8 cellular contexts compared by ENCODE assay signal in genomic region chr12:120116443-120116791, GRCh38. TPM values are rescaled to one million over a fixed set of nuclear protein-coding genes. Genes with fewer than 3 reads are reported as not detected.
DNase-seq lines count a peak whose midpoint lies in the region; ATAC-seq, FAIRE-seq and TF ChIP-seq lines count a peak whose summit lies in the region.

RAB35 (minus strand) TSS chr12:120116753; CDS start chr12:120116650, 103 bp downstream.

- H3K4me2 ChIP-seq in OCI-LY3 (ENCODE audit: low read length) (peak within 1 kb of the TSS; percentile 96), endothelial cell of umbilical vein (ENCODE audit: insufficient read depth, low read length) (peak within 1 kb of the TSS; percentile 60)

- peak; percentile 77 for FAIRE-seq in endothelial cell of umbilical vein (lab: Jason Lieb, UNC)

- no peaks in the 10 kb centered on the region; the same call in 1 of the 2 replicates for H3K9me3 ChIP-seq in OCI-LY3 (ENCODE audit: insufficient read depth, low read length)
- no peaks in the 10 kb centered on the region for H3K9me3 ChIP-seq in endothelial cell of umbilical vein (replicated peaks; ENCODE audit: control insufficient read depth, insufficient read depth, low read length)

- H3K27me3 ChIP-seq in OCI-LY3 (ENCODE audit: low read depth, low read length) (no peaks in the 10 kb centered on the region), endothelial cell of umbilical vein (ENCODE audit: control insufficient read depth in 2 of 2, insufficient read depth in 2 of 2, low read length in 2 of 2) (no peaks in the 10 kb centered on the region)

- ATAC-seq in GM19351 (IDR thresholded peaks at IDR 0.05; ENCODE audit: unreplicated experiment) (peak; percentile 12), HG03175 (IDR thresholded peaks at IDR 0.05; ENCODE audit: unreplicated experiment) (no peak), HG03442 (IDR thresholded peaks at IDR 0.05; ENCODE audit: unreplicated experiment) (no peak)
- peak in 1 of 2 donors; percentile 81 for ATAC-seq in naive thymus-derived CD8-positive, alpha-beta T cell

- CTCF ChIA-PET in endothelial cell of umbilical vein (lab: Charles Lee): interaction anchor here (1.6 to 3.8 kb wide), 3 partner anchors 11 to 85 kb away, joined by 6 to 20 read pairs (median 7); partner anchors contain the start of gene RPLP0

- H3K4me3 Mint-ChIP-seq in naive thymus-derived CD8-positive, alpha-beta T cell: peak within 1 kb of the TSS; percentile 70 to 97 (median 91)

- dilution Hi-C loops in endothelial cell of umbilical vein (cut with MboI; ENCODE audit: extremely low pct_ligation_motif_present, low sequenced_read_pairs): no loop called here

- peaks cover 39 to 80% (median 76%) of the 10 kb centered on the region in 4 donors for H3K4me1 Mint-ChIP-seq in naive thymus-derived CD8-positive, alpha-beta T cell

- intact Hi-C loops in endothelial cell of umbilical vein (cut with micrococcal nuclease): loop anchor here (1.0 kb wide), 2 partner anchors 29 to 85 kb away; partner anchors contain the start of gene RPLP0

- TF ChIP-seq CTCF in OCI-LY3 (IDR thresholded peaks at IDR 0.05; ENCODE audit: low read depth, low read length) (no peak), endothelial cell of umbilical vein (IDR thresholded peaks at IDR 0.05; ENCODE audit: extremely low read depth in 1 of 2, insufficient read depth in 1 of 2, low read depth in 1 of 2, low read length in 2 of 2) (no peak)

- no peak for DNase-seq in endothelial cell of umbilical vein (ENCODE audit: low read depth, low spot score)
- no peak for DNase-seq in naive thymus-derived CD8-positive, alpha-beta T cell
- DNase-seq in iPS-NIHi7 (ENCODE audit: extremely low spot score): no peak
- DNase-seq in C1 segment of cervical spinal cord (lab: John Stamatoyannopoulos, UW): no peak

- no peaks in the 10 kb centered on the region for H3K27me3 Mint-ChIP-seq in naive thymus-derived CD8-positive, alpha-beta T cell

- no peak for TF ChIP-seq POLR2A in endothelial cell of umbilical vein (IDR thresholded peaks at IDR 0.05; ENCODE audit: low read depth, low read length)

- H4K20me1 ChIP-seq in OCI-LY3 (ENCODE audit: insufficient read depth, low read length) (peaks cover 27% of the 10 kb centered on the region), endothelial cell of umbilical vein (replicated peaks; ENCODE audit: control insufficient read depth, extremely low read depth, insufficient read depth, low read length) (no peaks in the 10 kb centered on the region)

- peak within 1 kb of the TSS; percentile 80 to 97 (median 94) for H3K27ac Mint-ChIP-seq in naive thymus-derived CD8-positive, alpha-beta T cell

- no TSS peak for BruUV-seq in endothelial cell of umbilical vein (replicated peaks; lab: Mats Ljungman, UMichigan)

- no peaks in the 10 kb centered on the region for H3K9me3 Mint-ChIP-seq in naive thymus-derived CD8-positive, alpha-beta T cell

- POLR2A ChIA-PET in endothelial cell of umbilical vein (lab: Charles Lee): interaction anchor here (1.4 to 4.4 kb wide), 3 partner anchors 83 to 175 kb away, joined by 4 to 25 read pairs (median 20); partner anchors contain the start of genes RNU4-2 and RPLP0
- POLR2A ChIA-PET in naive thymus-derived CD8-positive, alpha-beta T cell (lab: Charles Lee): interaction anchor here (0.7 to 4.9 kb wide), 9 partner anchors 10 to 175 kb away, joined by 3 to 35 read pairs (median 13); partner anchors contain the start of genes BICDL1, RNU4-2 and RPLP0

- H3K4me1 ChIP-seq in OCI-LY3 (ENCODE audit: low read length): peaks cover 48% of the 10 kb centered on the region
- H3K4me1 ChIP-seq in endothelial cell of umbilical vein (ENCODE audit: control insufficient read depth, extremely low read depth, insufficient read depth, low read length): peaks cover 29% of the 10 kb centered on the region

- H3K9ac ChIP-seq in OCI-LY3 (ENCODE audit: low read length) (peak within 1 kb of the TSS; percentile 92), endothelial cell of umbilical vein (replicated peaks; ENCODE audit: extremely low read depth, insufficient read depth, low read length) (peak within 1 kb of the TSS; percentile 79)

- H3K36me3 ChIP-seq in OCI-LY3 (replicated peaks; ENCODE audit: low read depth, low read length) (peaks cover 27% of the 10 kb centered on the region), endothelial cell of umbilical vein (ENCODE audit: control insufficient read depth in 2 of 2, extremely low read depth in 1 of 2, insufficient read depth in 2 of 2, low read length in 2 of 2) (no peaks in the 10 kb centered on the region)

- peak within 1 kb of the TSS; percentile 99 for H3K4me3 ChIP-seq in OCI-LY3 (ENCODE audit: low read length)
- H3K4me3 ChIP-seq in endothelial cell of umbilical vein (replicated peaks in 1 of 3; ENCODE audit: insufficient read depth in 1 of 3, low read depth in 1 of 3, low read length in 3 of 3): peak within 1 kb of the TSS; percentile 49 to 72 (median 63)

- H2AFZ ChIP-seq in OCI-LY3 (ENCODE audit: low read depth, low read length) (no peak within 1 kb of the TSS), endothelial cell of umbilical vein (ENCODE audit: low read depth, low read length) (peak within 1 kb of the TSS; percentile 18)

- peaks cover 0 to 25% (median 2%) of the 10 kb centered on the region in 3 donors for H3K36me3 Mint-ChIP-seq in naive thymus-derived CD8-positive, alpha-beta T cell

- peaks cover 66% of the 10 kb centered on the region for H3K79me2 ChIP-seq in OCI-LY3 (ENCODE audit: low read length)
- H3K79me2 ChIP-seq in endothelial cell of umbilical vein (ENCODE audit: control insufficient read depth, insufficient read depth, low read length): peaks cover 50% of the 10 kb centered on the region

- peak within 1 kb of the TSS; percentile 70 for H3K27ac ChIP-seq in OCI-LY3 (ENCODE audit: low read length)
- H3K27ac ChIP-seq in endothelial cell of umbilical vein (ENCODE audit: insufficient read depth, low read depth, low read length): peak within 1 kb of the TSS; percentile 48

- H3K9me1 ChIP-seq in endothelial cell of umbilical vein (replicated peaks; ENCODE audit: control insufficient read depth, extremely low read depth, insufficient read depth, low read length): no peaks in the 10 kb centered on the region

TF ChIP-seq in endothelial cell of umbilical vein, 7 proteins besides CTCF, POLR2A, EP300 and RAD21:
- TF ChIP-seq EZH2 (IDR thresholded peaks at IDR 0.05; ENCODE audit: borderline replicate concordance, low read depth, low read length, severe bottlenecking) (no peak), MYC (IDR thresholded peaks at IDR 0.05; ENCODE audit: low read depth, low read length) (no peak), GATA2 (IDR thresholded peaks at IDR 0.05; ENCODE audit: insufficient read depth, insufficient read length, low read depth, low read length) (no peak), POLR2AphosphoS5 (IDR thresholded peaks at IDR 0.05; ENCODE audit: insufficient read depth, low read depth, low read length) (no peak), FOS (IDR thresholded peaks at IDR 0.05; ENCODE audit: borderline replicate concordance, insufficient read depth, low read length) (no peak)

RNA-seq across cellular contexts. Expression of gene RAB35, which starts in this region (rescaled TPM):
- 80.3 and 82.8 TPM in 2 replicates for total RNA-seq in endothelial cell of umbilical vein
- 70.5 and 73.7 TPM in 2 replicates for polyA plus RNA-seq in endothelial cell of umbilical vein
- 55.9 and 58.3 TPM in 2 replicates for polyA plus RNA-seq in endothelial cell of umbilical vein (2011; cell fraction: cytosol; rRNA removed)
- 67.9 and 80.0 TPM in 2 replicates for polyA plus RNA-seq in endothelial cell of umbilical vein (2011; cell fraction: nucleus; rRNA removed)
- polyA plus RNA-seq in endothelial cell of umbilical vein (2012): 70.3 and 85.8 TPM in 2 replicates
- 109 and 135 TPM in 2 replicates for polyA minus RNA-seq in endothelial cell of umbilical vein
- 32.7 TPM for polyA minus RNA-seq in endothelial cell of umbilical vein (2011; cell fraction: cytosol; rRNA and poly(A)+ RNA removed)
- 16.1 and 22.9 TPM in 2 replicates for polyA minus RNA-seq in endothelial cell of umbilical vein (2011; cell fraction: nucleus; rRNA and poly(A)+ RNA removed)
- 10 to 100 TPM; 49.8 to 51.6 TPM for total RNA-seq in naive thymus-derived CD8-positive, alpha-beta T cell
- polyA plus RNA-seq in naive thymus-derived CD8-positive, alpha-beta T cell: 10 to 100 TPM; 10.2 to 14.1 (median 12.6) TPM
